Comparison of ENCODE assay signal across 8 cellular contexts in genomic region chr15:85318048-85318731, GRCh38.
DNase-seq lines count a peak whose midpoint lies in the region; ATAC-seq, FAIRE-seq and TF ChIP-seq lines count a peak whose summit lies in the region.

No MANE protein-coding gene starts in this region.

- peaks cover 27% of the 10 kb centered on the region for H3K36me3 Mint-ChIP-seq in IgD-negative memory B cell

- H3K27ac ChIP-seq in osteoblast (ENCODE audit: low read depth, low read length): peak overlapping the region; percentile 64
- no peak overlapping the region for H3K27ac ChIP-seq in kidney (ENCODE audit: low read depth in 2 of 2, low read length in 2 of 2)

- intact Hi-C loops in Right ventricle myocardium superior (cut with DNase I): no loop called here
- intact Hi-C loops in Right ventricle myocardium inferior (cut with DNase I): no loop called here
- intact Hi-C loops in kidney (cut with DNase I): no loop called here

- no peaks in the 10 kb centered on the region for H3K27me3 Mint-ChIP-seq in IgD-negative memory B cell

- H3K4me3 ChIP-seq in osteoblast (ENCODE audit: insufficient read depth, low read length) (no peak overlapping the region), kidney (ENCODE audit: low read length in 2 of 2) (no peak overlapping the region)

- peaks cover 29% of the 10 kb centered on the region for H3K4me1 ChIP-seq in osteoblast (ENCODE audit: insufficient read depth, low read length)
- H3K4me1 ChIP-seq in kidney (ENCODE audit: control insufficient read depth in 1 of 2, insufficient read depth in 1 of 2, low read depth in 1 of 2, low read length in 2 of 2): no peaks in the 10 kb centered on the region

- no peak overlapping the region for H3K9ac ChIP-seq in kidney (ENCODE audit: low read length in 2 of 2)

- peak overlapping the region in 3 of 4 donors; percentile 3 to 84 (median 59) for H3K4me3 Mint-ChIP-seq in IgD-negative memory B cell

- H3K4me1 Mint-ChIP-seq in IgD-negative memory B cell: peaks cover 36 to 53% (median 46%) of the 10 kb centered on the region in 3 donors

- H3K27ac Mint-ChIP-seq in IgD-negative memory B cell: peak overlapping the region in 2 of 3 donors; percentile 27 to 75

- no peaks in the 10 kb centered on the region for H3K27me3 ChIP-seq in osteoblast (ENCODE audit: insufficient read depth, low read length)

- H3K9me3 Mint-ChIP-seq in IgD-negative memory B cell: peaks cover 0 to 5% (median 0%) of the 10 kb centered on the region in 3 donors

- H3K9me3 ChIP-seq in osteoblast (ENCODE audit: low read depth, low read length): no peaks in the 10 kb centered on the region
- no peaks in the 10 kb centered on the region for H3K9me3 ChIP-seq in kidney (ENCODE audit: control insufficient read depth in 1 of 2, low read length in 2 of 2)

- H4K20me1 ChIP-seq in osteoblast (ENCODE audit: insufficient read depth, low read length): no peaks in the 10 kb centered on the region

- peak; percentile 31 for TF ChIP-seq CTCF in osteoblast (IDR thresholded peaks at IDR 0.05; ENCODE audit: extremely low read depth, low read depth, low read length)
- no peak for TF ChIP-seq CTCF in kidney (IDR thresholded peaks at IDR 0.05; ENCODE audit: borderline replicate concordance, extremely low read depth, insufficient read depth)

- ATAC-seq in Right ventricle myocardium superior (ENCODE audit: poor library complexity) (peak; percentile 45), Right ventricle myocardium inferior (no peak), GM21723 (IDR thresholded peaks at IDR 0.05; ENCODE audit: unreplicated experiment) (peak; percentile 87)

- peak overlapping the region; percentile 13 for H2AFZ ChIP-seq in osteoblast (ENCODE audit: low read length)

- no peak for FAIRE-seq in kidney (lab: Jason Lieb, UNC)

- no peaks in the 10 kb centered on the region for H3K36me3 ChIP-seq in osteoblast (ENCODE audit: insufficient read depth, low read length)
- no peaks in the 10 kb centered on the region for H3K36me3 ChIP-seq in kidney (ENCODE audit: control insufficient read depth in 1 of 2, insufficient read depth in 2 of 2, low read length in 2 of 2)

- DNase-seq in Right ventricle myocardium superior (no peak), Right ventricle myocardium inferior (ENCODE audit: missing footprints) (no peak), amniotic epithelial cell (ENCODE audit: low read depth) (peak; percentile 90), osteoblast (ENCODE audit: insufficient read length, low spot score, missing footprints) (peak; percentile 82), kidney (no peak), NCI-H1930 (lab: John Stamatoyannopoulos, UW) (no peak)

- no peaks in the 10 kb centered on the region for H3K79me2 ChIP-seq in osteoblast (ENCODE audit: insufficient read depth, low read length)

- H3K4me2 ChIP-seq in osteoblast (ENCODE audit: insufficient read depth, low read length): peak overlapping the region; percentile 44

Comparison
In these comparisons a context has a peak if more than half of its experiments do, and no peak if none do; other contexts are left out.
1. DNase-seq: peak in amniotic epithelial cell (single experiment) and osteoblast (single experiment); none in Right ventricle myocardium superior (single experiment), Right ventricle myocardium inferior (single experiment), kidney (single experiment) and NCI-H1930 (0 of 2).